In genomic region chr1:150619576-150620509, GRCh38 we compare ENCODE assay signal across 1 cellular context.
TF ChIP-seq lines count a peak whose summit lies in the region.

No MANE protein-coding gene starts in this region.

TF ChIP-seq in K562, 482 proteins besides CTCF, POLR2A, EP300 and RAD21 (continued from another document and continues in another):
- TF ChIP-seq RNF219 (CRISPR knock-in tag; IDR thresholded peaks at IDR 0.05) (no peak), ZNF639 (CRISPR knock-in tag; conservative IDR thresholded peaks at IDR 0.05 in 1 of 2, IDR thresholded peaks at IDR 0.05 in 1 of 2) (peak in 1 of 2 experiments; percentile 73; a peak in 1 of 4 replicates), ZNF224 (CRISPR knock-in tag; IDR thresholded peaks at IDR 0.05) (no peak), RBM22 (IDR thresholded peaks at IDR 0.05; ENCODE audit: low read depth, low read length, poor library complexity, severe bottlenecking) (no peak), STAT5A (IDR thresholded peaks at IDR 0.05; ENCODE audit: borderline replicate concordance, low read length) (peak; percentile 96), RFX5 (IDR thresholded peaks at IDR 0.05; ENCODE audit: low read depth, low read length) (no peak), TEAD4 (IDR thresholded peaks at IDR 0.05; ENCODE audit: low read length) (peak; percentile 93), TEAD4 (CRISPR knock-in tag; IDR thresholded peaks at IDR 0.05; ENCODE audit: borderline replicate concordance) (no peak), SIX5 (IDR thresholded peaks at IDR 0.05; ENCODE audit: borderline replicate concordance in 1 of 2, insufficient read depth in 1 of 2, low read depth in 1 of 2, low read length in 2 of 2) (no peak), NBN (IDR thresholded peaks at IDR 0.05; ENCODE audit: low read depth) (peak; percentile 87), MNT (conservative IDR thresholded peaks at IDR 0.05) (peak; percentile 43 to 67; a peak in 3 of 4 replicates), FOXA3 (CRISPR knock-in tag; conservative IDR thresholded peaks at IDR 0.05 in 1 of 2, IDR thresholded peaks at IDR 0.05 in 1 of 2) (no peak; a peak in 1 of 4 replicates), HMG20A (CRISPR knock-in tag; conservative IDR thresholded peaks at IDR 0.05) (no peak), PRMT5 (CRISPR knock-in tag; IDR thresholded peaks at IDR 0.05) (no peak), KAT7 (CRISPR knock-in tag; IDR thresholded peaks at IDR 0.05; ENCODE audit: borderline replicate concordance) (no peak), ZNF507 (tag; conservative IDR thresholded peaks at IDR 0.05) (no peak), ETS1 (conservative IDR thresholded peaks at IDR 0.05; ENCODE audit: control insufficient read depth, low read depth, low read length) (no peak), POLR3G (IDR thresholded peaks at IDR 0.05; ENCODE audit: extremely low read depth, insufficient read length, insufficient replicate concordance) (no peak), HDGF (IDR thresholded peaks at IDR 0.05) (no peak), NCOA1 (IDR thresholded peaks at IDR 0.05; ENCODE audit: low read depth) (peak; percentile 89; the same call in 1 of the 2 replicates), DMBX1 (CRISPR knock-in tag; IDR thresholded peaks at IDR 0.05; ENCODE audit: borderline replicate concordance) (peak; percentile 42; the same call in 1 of the 2 replicates), ILF3 (IDR thresholded peaks at IDR 0.05; ENCODE audit: borderline replicate concordance) (0 out of 2 replicates have a peak, but pooled peaks have one; percentile 57), NEUROD1 (IDR thresholded peaks at IDR 0.05; ENCODE audit: borderline replicate concordance, low read depth, low read length, partially characterized antibody) (no peak), ELF2 (CRISPR knock-in tag; IDR thresholded peaks at IDR 0.05) (0 out of 2 replicates have a peak, but pooled peaks have one; percentile 4), GABPB2 (CRISPR knock-in tag; conservative IDR thresholded peaks at IDR 0.05) (no peak), JUN (IDR thresholded peaks at IDR 0.05; ENCODE audit: borderline replicate concordance, low read depth, low read length) (peak; percentile 23; the same call in 1 of the 2 replicates), JUN (CRISPR knock-in tag; IDR thresholded peaks at IDR 0.05; ENCODE audit: borderline replicate concordance) (no peak), ARID2 (IDR thresholded peaks at IDR 0.05) (no peak), ZNF583 (CRISPR knock-in tag; IDR thresholded peaks at IDR 0.05) (no peak), PBX2 (CRISPR knock-in tag; IDR thresholded peaks at IDR 0.05; ENCODE audit: low read depth) (peak; percentile 66), PBX2 (tag; conservative IDR thresholded peaks at IDR 0.05; ENCODE audit: low read depth) (peak; percentile 98), U2AF1 (optimal IDR thresholded peaks at IDR 0.05; ENCODE audit: low read depth, low read length) (no peak), PHB2 (IDR thresholded peaks at IDR 0.05; ENCODE audit: low read depth) (peak; percentile 35; the same call in 1 of the 2 replicates), ZBTB34 (CRISPR knock-in tag; IDR thresholded peaks at IDR 0.05) (no peak), CSDE1 (IDR thresholded peaks at IDR 0.05) (no peak), ZNF586 (CRISPR knock-in tag; conservative IDR thresholded peaks at IDR 0.05) (no peak), TAF9B (IDR thresholded peaks at IDR 0.05; ENCODE audit: partially characterized antibody) (peak; percentile 59), GMEB1 (CRISPR knock-in tag; IDR thresholded peaks at IDR 0.05) (no peak), TFAM (CRISPR knock-in tag; conservative IDR thresholded peaks at IDR 0.05) (no peak), ZNF316 (IDR thresholded peaks at IDR 0.05) (peak; percentile 41; the same call in 1 of the 2 replicates), CHCHD3 (CRISPR knock-in tag; IDR thresholded peaks at IDR 0.05) (no peak), ZNF347 (CRISPR knock-in tag; IDR thresholded peaks at IDR 0.05; ENCODE audit: low read depth) (no peak), ZNF212 (CRISPR knock-in tag; IDR thresholded peaks at IDR 0.05) (no peak), SIRT6 (IDR thresholded peaks at IDR 0.05; ENCODE audit: low read depth, low read length) (no peak), MEF2D (tag; conservative IDR thresholded peaks at IDR 0.05; ENCODE audit: low read depth) (0 out of 2 replicates have a peak, but pooled peaks have one; percentile 11), ELK1 (CRISPR knock-in tag; IDR thresholded peaks at IDR 0.05) (no peak), SIN3B (IDR thresholded peaks at IDR 0.05; ENCODE audit: low read depth) (no peak), ZNF280A (IDR thresholded peaks at IDR 0.05; ENCODE audit: low read depth, partially characterized antibody) (no peak), PML (IDR thresholded peaks at IDR 0.05; ENCODE audit: low read length) (peak; percentile 90), ZNF778 (CRISPR knock-in tag; IDR thresholded peaks at IDR 0.05) (no peak), HOXB6 (CRISPR knock-in tag; IDR thresholded peaks at IDR 0.05; ENCODE audit: borderline replicate concordance) (no peak), IRF9 (tag; IDR thresholded peaks at IDR 0.05) (no peak), TSC22D4 (tag; IDR thresholded peaks at IDR 0.05) (no peak)
